19 cellular contexts compared by ENCODE assay signal in genomic region chr21:46608672-46609111, GRCh38. TPM values are rescaled to one million over a fixed set of nuclear protein-coding genes. Genes with fewer than 3 reads are reported as not detected.
A peak's percentile ranks its signal among the peaks of the same experiment; 100 is the strongest.
DNase-seq lines count a peak whose midpoint lies in the region; ATAC-seq lines count a peak whose summit lies in the region.
"Had no signal": no experiment of that assay in that cellular context is flagged by ENCODE, and none has a peak within 500 bp of the region (broad histone marks: within the 10 kb centered on the region; RNA-seq: fewer than 3 reads in every experiment).

No MANE protein-coding gene starts in this region.

- H3K27ac ChIP-seq in temporal lobe (ENCODE audit: low read depth, low read length), result peak overlapping the region; percentile 47
- H3K27ac ChIP-seq: sigmoid colon, suprapubic skin, vagina had no signal

- no peak for DNase-seq in activated naive CD4-positive, alpha-beta T cell (lab: John Stamatoyannopoulos, UW)
- DNase-seq: activated CD4-positive, alpha-beta T cell treated with anti-CD3 and anti-CD28 coated beads, Interleukin-2, amount 10 ng/mL, durations not matched to agents 24 days and 14 days; left ventricle myocardium superior; MM.1S; NCI-H146; NCI-H2171; NCI-H526; RPMI8226; sigmoid colon; T-helper 17 cell had no signal

- ATAC-seq in GM18511 (IDR thresholded peaks at IDR 0.05; ENCODE audit: unreplicated experiment) (peak; percentile 60), GM21619 (IDR thresholded peaks at IDR 0.05; ENCODE audit: unreplicated experiment) (peak; percentile 50), HG03439 (IDR thresholded peaks at IDR 0.05; ENCODE audit: unreplicated experiment) (peak; percentile 42), GM19395 (IDR thresholded peaks at IDR 0.05; ENCODE audit: unreplicated experiment) (no peak), esophagus mucosa (no peak)
- ATAC-seq: left ventricle myocardium superior, T-helper 17 cell had no signal

RNA-seq across cellular contexts. Expression of gene S100B, which starts 3.8 kb away (rescaled TPM):
- 10.1 TPM for total RNA-seq in temporal lobe
- total RNA-seq in esophagus mucosa, result 0.64 TPM
- total RNA-seq: activated CD4-positive, alpha-beta T cell treated with anti-CD3 and anti-CD28 coated beads, Interleukin-2, amount 10 ng/mL, durations not matched to agents 24 days and 14 days; activated T-helper 1 cell treated with anti-CD3 and anti-CD28 coated beads, Interleukin-12 subunit alpha, Interleukin-12 subunit beta, Interleukin-2, Interleukin-4 antibody, amounts not matched to agents 30 ng/mL and 10 ng/mL and 1 ng/mL, durations not matched to agents 14 hours and 24 hours and 36 hours; T-helper 17 cell had no signal

RNA-seq across cellular contexts. Expression of gene PRMT2, which starts 26.8 kb away (rescaled TPM):
- total RNA-seq in temporal lobe (218 TPM), esophagus mucosa (71.1 TPM)

Comparison
In these comparisons a context has a peak if more than half of its experiments do, and no peak if none do; other contexts are left out.
1. ATAC-seq: peak in GM18511 (single experiment), GM21619 (single experiment) and HG03439 (single experiment); none in GM19395 (single experiment) and esophagus mucosa (single experiment).